ENCODE assay signal across 20 cellular contexts in genomic region chr15:44796508-44796907, GRCh38.
DNase-seq lines count a peak whose midpoint lies in the region; ATAC-seq, FAIRE-seq and TF ChIP-seq lines count a peak whose summit lies in the region.
"Had no signal": no experiment of that assay in that cellular context is flagged by ENCODE, and none has a peak within 500 bp of the region (broad histone marks: within the 10 kb centered on the region; RNA-seq: fewer than 3 reads in every experiment).

No MANE protein-coding gene starts in this region.

- no peak overlapping the region for H3K4ac ChIP-seq in H1 (replicated peaks; ENCODE audit: insufficient read length, low read depth, low read length)

- H3K27ac ChIP-seq in HEK293 (ENCODE audit: extremely low read depth, low read depth, low read length): no peak overlapping the region
- no peak overlapping the region for H3K27ac ChIP-seq in H1 (ENCODE audit: low read depth, low read length)
- H3K27ac ChIP-seq: 22Rv1; A549; BLaER1 treated with 17β-estradiol and CSF1 and Interleukin-3, amounts not matched to agents 10 nM and 100 nM; C4-2B had no signal

- H3K36me3 Mint-ChIP-seq in progenitor cell of endocrine pancreas (ENCODE audit: insufficient read depth): no peaks in the 10 kb centered on the region
- H3K36me3 Mint-ChIP-seq: CD8-positive, alpha-beta T cell had no signal

- TF ChIP-seq CTCF in HEK293 (tag by site-specific recombination; IDR thresholded peaks at IDR 0.05) (no peak), H1 (IDR thresholded peaks at IDR 0.05; ENCODE audit: control extremely low read depth in 1 of 3, insufficient read depth in 1 of 3, low read depth in 1 of 3, low read length in 3 of 3) (no peak), progenitor cell of endocrine pancreas (IDR thresholded peaks at IDR 0.05; ENCODE audit: unreplicated experiment) (no peak)

- no peaks in the 10 kb centered on the region for H3K9me3 Mint-ChIP-seq in progenitor cell of endocrine pancreas (ENCODE audit: low read depth)
- H3K9me3 Mint-ChIP-seq: CD4-positive, alpha-beta T cell; CD8-positive, alpha-beta T cell had no signal

- no peak overlapping the region for H2BK5ac ChIP-seq in H1 (ENCODE audit: low read depth, low read length)

- no peaks in the 10 kb centered on the region for H4K20me1 ChIP-seq in H1 (replicated peaks in 1 of 2; ENCODE audit: control insufficient read depth in 1 of 2, insufficient read depth in 2 of 2, low read length in 2 of 2)
- H4K20me1 ChIP-seq: BLaER1 treated with 17β-estradiol and CSF1 and Interleukin-3, amounts not matched to agents 10 nM and 100 nM had no signal

- H3K4me2 ChIP-seq in H1 (ENCODE audit: insufficient read depth in 1 of 2, low read depth in 2 of 2, low read length in 2 of 2): no peak overlapping the region
- H3K4me2 ChIP-seq: A549; BLaER1 treated with 17β-estradiol and CSF1 and Interleukin-3, amounts not matched to agents 10 nM and 100 nM had no signal

- no peak overlapping the region for H2AFZ ChIP-seq in H1 (ENCODE audit: low read length)

- POLR2A ChIA-PET in HEK293 (lab: Yijun Ruan, JAX): no interaction called here
- POLR2A ChIA-PET in H1 (lab: Charles Lee; ENCODE audit: partially characterized antibody): no interaction called here

- H3K9me3 ChIP-seq in HEK293 (ENCODE audit: control insufficient read depth, insufficient read depth, low read depth, low read length): no peaks in the 10 kb centered on the region
- no peaks in the 10 kb centered on the region; a peak in 1 of 4 replicates for H3K9me3 ChIP-seq in H1 (ENCODE audit: insufficient read depth in 2 of 2, low read depth in 1 of 2, low read length in 1 of 2)
- H3K9me3 ChIP-seq: A549; BLaER1 treated with 17β-estradiol and CSF1 and Interleukin-3, amounts not matched to agents 10 nM and 100 nM; Caco-2 had no signal

- TF ChIP-seq POLR2A in H1 (IDR thresholded peaks at IDR 0.05; ENCODE audit: control extremely low read depth in 1 of 2, low read depth in 2 of 2, low read length in 2 of 2): no peak

- H3K4me1 ChIP-seq in HEK293 (ENCODE audit: control insufficient read depth, insufficient read depth, low read length) (no peaks in the 10 kb centered on the region), H1 (replicated peaks in 1 of 4; ENCODE audit: control insufficient read depth in 3 of 4, insufficient read depth in 4 of 4, low read length in 3 of 4) (no peaks in the 10 kb centered on the region)
- H3K4me1 ChIP-seq: A549; BLaER1 treated with 17β-estradiol and CSF1 and Interleukin-3, amounts not matched to agents 10 nM and 100 nM; Caco-2 had no signal

- FAIRE-seq in H1 (lab: Jason Lieb, UNC): peak; percentile 57
- FAIRE-seq: A549, D721Med, G401.6, GM12891 had no signal

- no peak for ATAC-seq in GM18909 (IDR thresholded peaks at IDR 0.05; ENCODE audit: poor library complexity, unreplicated experiment)
- ATAC-seq: A549; CD8-positive, alpha-beta T cell had no signal

- H3K4me3 Mint-ChIP-seq in progenitor cell of endocrine pancreas (ENCODE audit: low read depth): no peak overlapping the region
- H3K4me3 Mint-ChIP-seq: B cell; CD4-positive, alpha-beta T cell; CD8-positive, alpha-beta T cell had no signal

- peaks cover 5% of the 10 kb centered on the region for H3K27me3 Mint-ChIP-seq in progenitor cell of endocrine pancreas

- H2BK20ac ChIP-seq in H1 (ENCODE audit: low read length): no peak overlapping the region

- no peak overlapping the region for H2BK15ac ChIP-seq in H1 (ENCODE audit: low read length)

- no peaks in the 10 kb centered on the region for H3K79me1 ChIP-seq in H1 (ENCODE audit: low read depth, low read length)

- H3K27ac Mint-ChIP-seq in progenitor cell of endocrine pancreas: peak overlapping the region; percentile 10
- H3K27ac Mint-ChIP-seq: B cell; CD4-positive, alpha-beta T cell; CD8-positive, alpha-beta T cell had no signal

- H4K8ac ChIP-seq in H1 (ENCODE audit: extremely low read depth, insufficient read depth, low read length): no peak overlapping the region

- no peak overlapping the region for H3K9ac ChIP-seq in H1 (replicated peaks in 1 of 4; ENCODE audit: extremely low read depth in 1 of 4, low read depth in 3 of 4, low read length in 3 of 4)
- H3K9ac ChIP-seq: BLaER1 treated with 17β-estradiol and CSF1 and Interleukin-3, amounts not matched to agents 10 nM and 100 nM had no signal

- WGBS in H1 (ENCODE audit: extremely low coverage in 1 of 2, insufficient coverage in 1 of 2, insufficient read length in 1 of 2, insufficient replicate concordance in 2 of 2, low coverage in 1 of 2, low lambda C conversion rate in 2 of 2, missing lambda C conversion rate in 1 of 2), 2 experiments: 86% methylated on average over 1 of the region's 1 CpG; no CpG with 5 or more reads in 1 of the 2 experiments

- H4K5ac ChIP-seq in H1 (ENCODE audit: insufficient read length, low read depth, low read length): no peak overlapping the region

- no peak overlapping the region for H4K91ac ChIP-seq in H1 (replicated peaks; ENCODE audit: insufficient read length, low read length)

- H3K18ac ChIP-seq in H1 (ENCODE audit: extremely low read depth, low read length): no peak overlapping the region

- no peak overlapping the region for H2BK120ac ChIP-seq in H1 (replicated peaks; ENCODE audit: low read depth, low read length)

- DNase-seq in H1 (ENCODE audit: low read depth in 1 of 2, low spot score in 2 of 2): no peak
- no peak for DNase-seq in progenitor cell of endocrine pancreas (ENCODE audit: low spot score, unreplicated experiment)
- no peak for DNase-seq in medulla oblongata (ENCODE audit: extremely low spot score)
- DNase-seq: AML-193; Caco-2; Calu3; CD4-positive, alpha-beta T cell; CD8-positive, alpha-beta T cell; DMS79 treated with DMSO at 0.1 percent for 48 hours; GF-D8 had no signal

- no peak for TF ChIP-seq RAD21 in H1 (IDR thresholded peaks at IDR 0.05 in 1 of 2, conservative IDR thresholded peaks at IDR 0.05 in 1 of 2; ENCODE audit: low read depth in 2 of 2, low read length in 2 of 2)

- CTCF ChIA-PET in HEK293 (lab: Yijun Ruan, JAX) (no interaction called here), H1 (lab: Charles Lee; ENCODE audit: partially characterized antibody) (no interaction called here)

- H3K79me2 ChIP-seq in H1 (ENCODE audit: control insufficient read depth in 1 of 2, insufficient read depth in 2 of 2, low read length in 2 of 2): no peaks in the 10 kb centered on the region

- TF ChIP-seq EP300 in H1 (IDR thresholded peaks at IDR 0.05; ENCODE audit: borderline replicate concordance in 1 of 2, low read depth in 2 of 2, low read length in 2 of 2): no peak

- no peaks in the 10 kb centered on the region for H3K36me3 ChIP-seq in HEK293 (ENCODE audit: control insufficient read depth in 2 of 2, insufficient read depth in 1 of 2, low read length in 2 of 2)
- no peaks in the 10 kb centered on the region for H3K36me3 ChIP-seq in H1 (ENCODE audit: control insufficient read depth in 2 of 4, insufficient read depth in 4 of 4, low read length in 3 of 4)
- H3K36me3 ChIP-seq: BLaER1 treated with 17β-estradiol and CSF1 and Interleukin-3, amounts not matched to agents 10 nM and 100 nM had no signal

- H3K4me3 ChIP-seq in HEK293 (ENCODE audit: low read depth, low read length): no peak overlapping the region
- no peak overlapping the region for H3K4me3 ChIP-seq in H1 (ENCODE audit: extremely low read depth in 1 of 4, insufficient read depth in 2 of 4, low read depth in 3 of 4, low read length in 4 of 4)
- H3K4me3 ChIP-seq: A549; BLaER1 treated with 17β-estradiol and CSF1 and Interleukin-3, amounts not matched to agents 10 nM and 100 nM had no signal

- H2BK12ac ChIP-seq in H1 (ENCODE audit: low read depth, low read length): no peak overlapping the region

- no peaks in the 10 kb centered on the region for H3K4me1 Mint-ChIP-seq in progenitor cell of endocrine pancreas (ENCODE audit: low read depth)
- H3K4me1 Mint-ChIP-seq: B cell had no signal

- H3K27me3 ChIP-seq in H1 (replicated peaks in 1 of 4; ENCODE audit: control insufficient read depth in 3 of 4, extremely low read depth in 1 of 4, insufficient read depth in 3 of 4, low read length in 3 of 4): no peaks in the 10 kb centered on the region
- H3K27me3 ChIP-seq: BLaER1 treated with 17β-estradiol and CSF1 and Interleukin-3, amounts not matched to agents 10 nM and 100 nM had no signal

- no peak overlapping the region for H3K23ac ChIP-seq in H1 (ENCODE audit: insufficient read length)

- H3K14ac ChIP-seq in H1 (ENCODE audit: insufficient read length): no peak overlapping the region

- H3K56ac ChIP-seq in H1 (replicated peaks; ENCODE audit: insufficient read length, low read depth, low read length): no peak overlapping the region

- H2AK5ac ChIP-seq in H1 (ENCODE audit: low read depth, low read length): no peak overlapping the region

- H3K23me2 ChIP-seq in H1 (ENCODE audit: low read depth, low read length): no peaks in the 10 kb centered on the region

TF ChIP-seq in HEK293, 187 proteins besides CTCF, POLR2A, EP300 and RAD21:
- TF ChIP-seq ZBTB17 (tag by site-specific recombination; IDR thresholded peaks at IDR 0.05) (peak; percentile 52; the same call in 1 of the 2 replicates), ZNF391 (tag by site-specific recombination; IDR thresholded peaks at IDR 0.05; ENCODE audit: borderline replicate concordance, low read depth) (no peak)

TF ChIP-seq in H1, 55 proteins besides CTCF, POLR2A, EP300 and RAD21 (continues in another document):
- TF ChIP-seq EZH2 (IDR thresholded peaks at IDR 0.05; ENCODE audit: low read depth, low read length, severe bottlenecking): no peak
- no peak for TF ChIP-seq SP2 (IDR thresholded peaks at IDR 0.05; ENCODE audit: low read length)
